8 cellular contexts compared by ENCODE assay signal in the genomic region with DNA sequence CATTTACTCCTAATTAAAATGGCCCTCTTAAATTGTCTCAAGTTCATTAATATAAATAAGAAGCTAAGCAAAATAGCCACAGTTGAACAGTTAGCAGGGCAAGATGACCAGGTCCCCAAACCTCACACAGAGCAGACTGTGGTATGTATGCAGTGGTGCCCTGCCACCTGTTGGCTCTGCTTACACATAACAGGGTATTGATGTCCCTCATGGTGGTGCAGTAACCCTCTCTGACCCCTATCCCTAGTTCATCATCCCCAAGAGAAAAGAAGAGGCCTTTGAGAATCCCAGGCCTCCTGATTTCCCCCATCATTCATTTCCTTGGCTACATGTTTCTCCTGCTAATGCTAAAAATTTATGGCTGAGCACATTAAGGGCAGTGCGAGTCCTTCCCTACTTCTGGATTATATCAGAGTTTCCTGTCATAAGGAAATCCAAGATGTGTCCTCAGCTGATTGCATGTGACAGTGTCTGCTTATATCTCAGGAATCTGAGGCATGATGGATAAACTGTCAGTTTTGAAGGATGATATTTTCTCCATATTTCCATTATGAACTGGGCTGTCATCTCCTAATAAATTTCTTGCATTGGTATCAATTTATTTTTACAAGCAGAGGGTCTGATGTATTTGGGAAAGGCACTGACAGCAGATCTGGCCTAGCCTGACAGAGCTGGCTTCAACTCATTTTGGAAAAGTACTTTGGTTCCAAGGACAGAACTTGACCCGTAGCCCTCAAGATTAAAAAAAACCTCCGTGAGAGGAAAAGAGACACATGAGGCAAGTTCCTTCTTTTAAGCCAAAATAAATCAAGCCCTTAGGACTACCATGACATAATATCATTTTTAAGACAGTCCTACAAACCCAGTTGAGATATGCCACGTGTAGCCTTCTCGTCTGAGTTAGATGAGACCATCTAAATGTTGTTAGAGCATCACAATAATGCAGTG.
A peak's percentile ranks its signal among the peaks of the same experiment; 100 is the strongest.
DNase-seq lines count a peak whose midpoint lies in the region; ATAC-seq and TF ChIP-seq lines count a peak whose summit lies in the region.

No MANE protein-coding gene starts in this region.

- H3K4me1 ChIP-seq in tibial nerve, result peaks cover 0 to 39% (median 8%) of the 10 kb centered on the region in 4 donors

- no peaks in the 10 kb centered on the region for H3K36me3 ChIP-seq in tibial nerve

- peaks cover 0 to 7% (median 0%) of the 10 kb centered on the region in 4 donors for H3K9me3 ChIP-seq in tibial nerve

- TF ChIP-seq POLR2A in tibial nerve (IDR thresholded peaks at IDR 0.05), result no peak

- DNase-seq in SKM-1 treated with dmso at 0.1 percent for 144 hours (lab: John Stamatoyannopoulos, UW; ENCODE audit: unreplicated experiment), result peak; percentile 40
- no peak for DNase-seq in SKM-1 (lab: John Stamatoyannopoulos, UW; ENCODE audit: unreplicated experiment)
- DNase-seq in NOMO-1 treated with dmso at 0.1 percent for 144 hours (lab: John Stamatoyannopoulos, UW; ENCODE audit: unreplicated experiment), result peak; percentile 24
- DNase-seq in fibroblast of villous mesenchyme (ENCODE audit: low read depth), result peak; percentile 28
- no peak for DNase-seq in tibial nerve (ENCODE audit: low spot score in 2 of 2)
- DNase-seq in amniotic stem cell (lab: John Stamatoyannopoulos, UW), result no peak

- no peak for TF ChIP-seq EP300 in tibial nerve (IDR thresholded peaks at IDR 0.05)

- TF ChIP-seq CTCF in fibroblast of villous mesenchyme (IDR thresholded peaks at IDR 0.05; ENCODE audit: insufficient read depth, low read depth, low read length) (peak; percentile 51), tibial nerve (IDR thresholded peaks at IDR 0.05) (peak in 3 of 5 experiments; percentile 6 to 24 (median 19))

- H3K4me3 ChIP-seq in fibroblast of villous mesenchyme (ENCODE audit: low read depth, low read length) (no peak overlapping the region), tibial nerve (no peak overlapping the region)

- ATAC-seq in HG02623 (IDR thresholded peaks at IDR 0.05; ENCODE audit: unreplicated experiment) (peak; percentile 61), GM21447 (IDR thresholded peaks at IDR 0.05; ENCODE audit: unreplicated experiment) (no peak)

- H3K27ac ChIP-seq in tibial nerve, result peak overlapping the region in 2 of 4 donors; percentile 12 to 61

- no peaks in the 10 kb centered on the region for H3K27me3 ChIP-seq in tibial nerve

- WGBS in tibial nerve, 2 donors, result 50 to 65% methylated on average over 5 of the region's 5 CpGs

Comparison
In these comparisons a context has a peak if more than half of its experiments do, and no peak if none do; other contexts are left out.
1. DNase-seq: peak in SKM-1 treated with dmso at 0.1 percent for 144 hours (single experiment), NOMO-1 treated with dmso at 0.1 percent for 144 hours (single experiment) and fibroblast of villous mesenchyme (single experiment); none in SKM-1 (single experiment), tibial nerve (0 of 2) and amniotic stem cell (single experiment).